Comparison of ENCODE assay signal across 8 cellular contexts in genomic region chr7:47968852-47969774, GRCh38. TPM values are rescaled to one million over a fixed set of nuclear protein-coding genes. Genes with fewer than 3 reads are reported as not detected.
DNase-seq lines count a peak whose midpoint lies in the region; ATAC-seq and TF ChIP-seq lines count a peak whose summit lies in the region.

No MANE protein-coding gene starts in this region.

- intact Hi-C loops in adrenal gland (cut with DNase I) (no loop called here), left ventricle myocardium superior (cut with micrococcal nuclease) (no loop called here), gastrocnemius medialis (cut with DNase I; ENCODE audit: low total_unique reads) (no loop called here)

- TF ChIP-seq POLR2A in adrenal gland (IDR thresholded peaks at IDR 0.05): no peak
- no peak for TF ChIP-seq POLR2A in gastrocnemius medialis (IDR thresholded peaks at IDR 0.05)

- H3K27ac ChIP-seq in adrenal gland (no peak overlapping the region), gastrocnemius medialis (peak overlapping the region in 3 of 4 donors; percentile 1 to 34 (median 15))

- H3K4me1 ChIP-seq in adrenal gland (replicated peaks in 1 of 2) (peaks cover 0 to 15% of the 10 kb centered on the region in 2 donors), gastrocnemius medialis (peaks cover 0 to 4% of the 10 kb centered on the region in 2 donors)

- H3K4me3 ChIP-seq in adrenal gland (no peak overlapping the region), gastrocnemius medialis (no peak overlapping the region)

- peak; percentile 60 for DNase-seq in DMS53 treated with DMSO at 0.1 percent for 48 hours (lab: John Stamatoyannopoulos, UW; ENCODE audit: unreplicated experiment)
- DNase-seq in KBM-7: peak; percentile 62
- DNase-seq in SK-MEL-5 (ENCODE audit: low read depth, low spot score): peak; percentile 85
- peak in 6 of 7 donors; percentile 34 to 84 (median 64) for DNase-seq in adrenal gland
- DNase-seq in left ventricle myocardium superior: peak; percentile 66
- no peak for DNase-seq in gastrocnemius medialis

- TF ChIP-seq CTCF in adrenal gland (IDR thresholded peaks at IDR 0.05) (peak; percentile 62 to 74 (median 68)), gastrocnemius medialis (IDR thresholded peaks at IDR 0.05 in 4 of 5, conservative IDR thresholded peaks at IDR 0.05 in 1 of 5) (peak; percentile 48 to 67 (median 56))

- H3K27me3 ChIP-seq in adrenal gland (no peaks in the 10 kb centered on the region), gastrocnemius medialis (no peaks in the 10 kb centered on the region)

- 68 to 78% (median 73%) methylated on average over 5 of the region's 5 CpGs for WGBS in adrenal gland, 4 donors

- peaks cover 0 to 59% of the 10 kb centered on the region in 2 donors for H3K36me3 ChIP-seq in adrenal gland (replicated peaks in 1 of 2)
- peaks cover 0 to 74% of the 10 kb centered on the region in 2 donors for H3K36me3 ChIP-seq in gastrocnemius medialis

- ATAC-seq in GM21447 (IDR thresholded peaks at IDR 0.05; ENCODE audit: unreplicated experiment) (peak; percentile 68), left ventricle myocardium superior (peak; percentile 65), gastrocnemius medialis (no peak), GM19324 (IDR thresholded peaks at IDR 0.05; ENCODE audit: low FRiP score, unreplicated experiment) (no peak)

- H3K9me3 ChIP-seq in adrenal gland (replicated peaks in 1 of 3) (no peaks in the 10 kb centered on the region), gastrocnemius medialis (no peaks in the 10 kb centered on the region)

- in situ Hi-C loops in KBM-7 (cut with MboI; ENCODE audit: low pct_unique_long_range_greater_than_20kb, low sequenced_read_pairs): no loop called here
- in situ Hi-C loops in SK-MEL-5 (cut with HindIII; ENCODE audit: low pct_unique_long_range_greater_than_20kb, low sequenced_read_pairs): no loop called here
- in situ Hi-C loops in gastrocnemius medialis (cut with MboI; ENCODE audit: low sequenced_read_pairs in 4 of 4): no loop called here

RNA-seq across cellular contexts. Expression of gene HUS1, which starts 10.3 kb away (rescaled TPM):
- 50.4 and 71.8 TPM in 2 replicates for total RNA-seq in SK-MEL-5 (2014; rRNA removed; shearing (Covaris generic))
- polyA plus RNA-seq in SK-MEL-5 (2015; cell fraction: cytosol; rRNA removed): 45.1 and 55.0 TPM in 2 replicates
- 66.8 and 75.0 TPM in 2 replicates for polyA plus RNA-seq in SK-MEL-5 (2015; cell fraction: nucleus; rRNA removed)
- total RNA-seq in adrenal gland (10 to 100 TPM; 18.0 to 38.0 (median 35.6) TPM), left ventricle myocardium superior (28.4 TPM), gastrocnemius medialis (10 to 100 TPM; 18.3 to 33.0 (median 23.0) TPM)
- polyA plus RNA-seq in adrenal gland: 10 to 100 TPM in 1 of 3 donors, 1 to 10 TPM in 2; 8.3 to 45.1 (median 8.9) TPM

RNA-seq across cellular contexts. Expression of gene PKD1L1, which starts 20.8 kb away (rescaled TPM):
- total RNA-seq in SK-MEL-5 (2014; rRNA removed; shearing (Covaris generic)): 0.51 and 0.58 TPM in 2 replicates
- polyA plus RNA-seq in SK-MEL-5 (2015; cell fraction: cytosol; rRNA removed): 0.21 and 0.41 TPM in 2 replicates
- polyA plus RNA-seq in SK-MEL-5 (2015; cell fraction: nucleus; rRNA removed): 3.6 and 3.9 TPM in 2 replicates
- total RNA-seq in adrenal gland (under 1 TPM in 7 of 8 donors, not detected in 1; 0.11 to 0.71 (median 0.17) TPM), left ventricle myocardium superior (2.8 TPM), gastrocnemius medialis (1 to 10 TPM in 2 of 4 donors, under 1 TPM in 2; 0.07 to 1.7 (median 0.98) TPM)
- 1 to 10 TPM in 1 of 3 donors, under 1 TPM in 2; 0.13 to 1.0 (median 0.56) TPM for polyA plus RNA-seq in adrenal gland

RNA-seq across cellular contexts. Expression of gene SUN3, which starts 59.8 kb away (rescaled TPM):
- 0.45 TPM in 1 of 2 replicates, not detected in the other for total RNA-seq in SK-MEL-5 (2014; rRNA removed; shearing (Covaris generic))
- polyA plus RNA-seq in SK-MEL-5 (2015; cell fraction: cytosol; rRNA removed): not detected in 2 replicates
- 8.3 and 11.1 TPM in 2 replicates for polyA plus RNA-seq in SK-MEL-5 (2015; cell fraction: nucleus; rRNA removed)
- total RNA-seq in adrenal gland: not detected
- polyA plus RNA-seq in adrenal gland: 1 to 10 TPM in 1 of 3 donors, under 1 TPM in 1, not detected in 1; 0.20 to 1.0 TPM
- total RNA-seq in left ventricle myocardium superior: not detected
- total RNA-seq in gastrocnemius medialis: not detected

Comparison
In these comparisons a context has a peak if more than half of its experiments do, and no peak if none do; other contexts are left out.
1. DNase-seq: peak in DMS53 treated with DMSO at 0.1 percent for 48 hours (single experiment), KBM-7 (single experiment), SK-MEL-5 (single experiment), adrenal gland (6 of 7) and left ventricle myocardium superior (single experiment); none in gastrocnemius medialis (0 of 2).
2. ATAC-seq: peak in GM21447 (single experiment) and left ventricle myocardium superior (single experiment); none in gastrocnemius medialis (0 of 2) and GM19324 (single experiment).
3. H3K27ac ChIP-seq: peak in gastrocnemius medialis (3 of 4); none in adrenal gland (0 of 5).